In the genomic region with DNA sequence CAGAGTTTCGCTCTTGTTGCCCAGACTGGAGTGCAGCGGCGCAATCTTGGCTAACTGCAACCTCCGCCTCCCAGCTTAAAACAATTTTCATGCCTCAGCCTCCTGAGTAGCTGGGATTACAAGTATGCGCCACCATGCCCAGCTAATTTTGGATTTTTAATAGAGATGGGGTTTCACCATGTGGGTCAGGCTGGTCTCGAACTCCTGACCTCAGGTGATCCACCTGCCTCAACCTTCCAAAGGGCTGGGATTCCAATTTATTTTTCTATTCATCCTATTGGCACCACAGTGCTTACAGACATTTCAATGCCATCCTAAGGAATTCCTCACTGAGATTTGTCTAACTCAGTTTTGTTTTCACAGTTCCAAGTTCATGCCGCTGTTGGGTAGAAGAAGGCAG, we compare ENCODE assay signal across 6 cellular contexts.
DNase-seq lines count a peak whose midpoint lies in the region; ATAC-seq and TF ChIP-seq lines count a peak whose summit lies in the region.
"Not testable (repeated sequence)": the region's sequence is repeated elsewhere in the genome, so short reads cannot be mapped to it uniquely, and the experiment has no call there.

No MANE protein-coding gene starts in this region.

- H2BK5ac ChIP-seq in H9 (ENCODE audit: insufficient read length, low read length), result not testable (repeated sequence)
- H2BK5ac ChIP-seq in mesenchymal stem cell (ENCODE audit: low read depth, low read length, poor library complexity, severe bottlenecking), result peak overlapping the region; percentile 59

- H2AFZ ChIP-seq in H9 (ENCODE audit: low read length); mesenchymal stem cell (ENCODE audit: low read depth, low read length): not testable (repeated sequence)

- H4K5ac ChIP-seq in H9 (ENCODE audit: insufficient read length, low read depth, low read length), result not testable (repeated sequence)

- not testable (repeated sequence) for H3K4me1 Mint-ChIP-seq in H9; osteocyte (ENCODE audit: unreplicated experiment)
- H3K4me1 Mint-ChIP-seq in activated naive CD8-positive, alpha-beta T cell treated with anti-CD3 and anti-CD28 coated beads, Interleukin-2, amount 10 ng/mL, durations not matched to agents 7 days and 5 days, result peaks cover 65% of the 10 kb centered on the region
- H3K4me1 Mint-ChIP-seq in type B pancreatic cell (ENCODE audit: unreplicated experiment), result peaks cover 18% of the 10 kb centered on the region

- not testable (repeated sequence) for H3K56ac ChIP-seq in H9 (ENCODE audit: insufficient read length, low read depth, low read length)

- H3K36me3 Mint-ChIP-seq in H9 (ENCODE audit: insufficient read depth in 1 of 3, low read depth in 3 of 3); osteocyte (ENCODE audit: unreplicated experiment); type B pancreatic cell: not testable (repeated sequence)
- peaks cover 32% of the 10 kb centered on the region for H3K36me3 Mint-ChIP-seq in activated naive CD8-positive, alpha-beta T cell treated with anti-CD3 and anti-CD28 coated beads, Interleukin-2, amount 10 ng/mL, durations not matched to agents 7 days and 5 days

- TF ChIP-seq CTCF in H9 (conservative IDR thresholded peaks at IDR 0.05); osteocyte (IDR thresholded peaks at IDR 0.05); type B pancreatic cell (conservative IDR thresholded peaks at IDR 0.05): not testable (repeated sequence)

- H4K20me1 ChIP-seq in BLaER1 treated with 17β-estradiol and CSF1 and Interleukin-3, amounts not matched to agents 10 nM and 100 nM; H9 (ENCODE audit: control insufficient read depth, insufficient read depth, insufficient read length): not testable (repeated sequence)

- DNase-seq in H9, result peak; percentile 1
- not testable (repeated sequence) for DNase-seq in activated naive CD8-positive, alpha-beta T cell treated with anti-CD3 and anti-CD28 coated beads, Interleukin-2, amount 10 ng/mL, durations not matched to agents 7 days and 5 days; mesenchymal stem cell; type B pancreatic cell (ENCODE audit: extremely low spot score, unreplicated experiment)
- peak; percentile 13 for DNase-seq in osteocyte (ENCODE audit: extremely low spot score, unreplicated experiment)

- H3K4me3 Mint-ChIP-seq in H9; activated naive CD8-positive, alpha-beta T cell treated with anti-CD3 and anti-CD28 coated beads, Interleukin-2, amount 10 ng/mL, durations not matched to agents 7 days and 5 days; osteocyte (ENCODE audit: unreplicated experiment); type B pancreatic cell: not testable (repeated sequence)

- H3K27ac Mint-ChIP-seq in H9; osteocyte (ENCODE audit: unreplicated experiment): not testable (repeated sequence)
- peak overlapping the region; percentile 59 for H3K27ac Mint-ChIP-seq in activated naive CD8-positive, alpha-beta T cell treated with anti-CD3 and anti-CD28 coated beads, Interleukin-2, amount 10 ng/mL, durations not matched to agents 7 days and 5 days
- peak overlapping the region; percentile 8 for H3K27ac Mint-ChIP-seq in type B pancreatic cell

- not testable (repeated sequence) for ATAC-seq in activated naive CD8-positive, alpha-beta T cell treated with anti-CD3 and anti-CD28 coated beads, Interleukin-2, amount 10 ng/mL, durations not matched to agents 7 days and 5 days (ENCODE audit: low read depth)

- WGBS in H9 (ENCODE audit: extremely low coverage, insufficient read length, low lambda C conversion rate), result no CpG with 5 or more reads among the region's 7 CpGs
- over 99% methylated on average over 7 of the region's 7 CpGs for WGBS in mesenchymal stem cell

- not testable (repeated sequence) for H3K14ac ChIP-seq in H9 (ENCODE audit: insufficient read depth, low read length); mesenchymal stem cell (ENCODE audit: low read length in 2 of 2)

- not testable (repeated sequence) for H3K9ac ChIP-seq in BLaER1 treated with 17β-estradiol and CSF1 and Interleukin-3, amounts not matched to agents 10 nM and 100 nM; H9 (ENCODE audit: extremely low read depth, insufficient read length, low read length); mesenchymal stem cell (ENCODE audit: low read length)

- not testable (repeated sequence) for H3K4ac ChIP-seq in H9 (ENCODE audit: low read depth, low read length); mesenchymal stem cell (ENCODE audit: low read depth in 1 of 2, low read length in 2 of 2)

- not testable (repeated sequence) for H3K9me3 ChIP-seq in BLaER1 treated with 17β-estradiol and CSF1 and Interleukin-3, amounts not matched to agents 10 nM and 100 nM (replicated peaks in 1 of 11); H9 (ENCODE audit: control insufficient read depth, low read depth, low read length); mesenchymal stem cell (ENCODE audit: control insufficient read depth, low read length)

- H3K27me3 Mint-ChIP-seq in H9 (ENCODE audit: low read depth); activated naive CD8-positive, alpha-beta T cell treated with anti-CD3 and anti-CD28 coated beads, Interleukin-2, amount 10 ng/mL, durations not matched to agents 7 days and 5 days; osteocyte (ENCODE audit: unreplicated experiment); type B pancreatic cell: not testable (repeated sequence)

- POLR2A ChIA-PET in activated naive CD8-positive, alpha-beta T cell treated with anti-CD3 and anti-CD28 coated beads, Interleukin-2, amount 10 ng/mL, durations not matched to agents 7 days and 5 days (lab: Charles Lee), result interaction anchor here (1.3 kb wide), 1 partner anchor 36 kb away, joined by 3 read pairs; no protein-coding TSS in a partner anchor

- H3K36me3 ChIP-seq in BLaER1 treated with 17β-estradiol and CSF1 and Interleukin-3, amounts not matched to agents 10 nM and 100 nM; mesenchymal stem cell (ENCODE audit: control insufficient read depth in 1 of 2, insufficient read depth in 2 of 2, low read depth in 1 of 2, low read length in 2 of 2): not testable (repeated sequence)

- H2BK20ac ChIP-seq in H9 (ENCODE audit: low read depth, low read length, poor library complexity, severe bottlenecking), result not testable (repeated sequence)

- H3K23me2 ChIP-seq in H9 (ENCODE audit: insufficient read length, low read depth, low read length, poor library complexity, severe bottlenecking), result not testable (repeated sequence)

- H4K91ac ChIP-seq in H9 (ENCODE audit: insufficient read length, low read depth, low read length); mesenchymal stem cell (ENCODE audit: low read length): not testable (repeated sequence)

- H3K79me1 ChIP-seq in H9 (ENCODE audit: insufficient read depth, low read depth, low read length, poor library complexity, severe bottlenecking); mesenchymal stem cell (replicated peaks; ENCODE audit: low read length, poor library complexity, severe bottlenecking): not testable (repeated sequence)

- H3K4me3 ChIP-seq in BLaER1 treated with 17β-estradiol and CSF1 and Interleukin-3, amounts not matched to agents 10 nM and 100 nM; mesenchymal stem cell (ENCODE audit: insufficient read depth in 1 of 2, low read depth in 1 of 2, low read length in 2 of 2): not testable (repeated sequence)

- H2BK120ac ChIP-seq in H9 (ENCODE audit: low read depth, low read length, poor library complexity, severe bottlenecking); mesenchymal stem cell (ENCODE audit: low read depth, low read length): not testable (repeated sequence)

- peaks cover 6 to 33% (median 27%) of the 10 kb centered on the region in 10 experiments; a peak in 18 of 20 replicates for H3K4me1 ChIP-seq in BLaER1 treated with 17β-estradiol and CSF1 and Interleukin-3, amounts not matched to agents 10 nM and 100 nM
- not testable (repeated sequence) for H3K4me1 ChIP-seq in H9 (ENCODE audit: insufficient read depth, low read length); mesenchymal stem cell (ENCODE audit: control insufficient read depth, insufficient read depth, low read depth, low read length)

- H3K79me2 ChIP-seq in H9 (ENCODE audit: insufficient read depth, low read length), result not testable (repeated sequence)

- not testable (repeated sequence) for H3K23ac ChIP-seq in H9 (ENCODE audit: insufficient read length, low read depth, low read length); mesenchymal stem cell (ENCODE audit: low read length in 2 of 2)

- H3K18ac ChIP-seq in H9 (ENCODE audit: insufficient read length, low read depth, low read length); mesenchymal stem cell (ENCODE audit: low read depth in 1 of 2, low read length in 2 of 2): not testable (repeated sequence)

- not testable (repeated sequence) for H2BK12ac ChIP-seq in H9 (ENCODE audit: insufficient read length, low read depth, low read length); mesenchymal stem cell (ENCODE audit: low read length in 2 of 2)

- H3T11ph ChIP-seq in H9 (ENCODE audit: low read length), result not testable (repeated sequence)

- not testable (repeated sequence) for H3K27me3 ChIP-seq in BLaER1 treated with 17β-estradiol and CSF1 and Interleukin-3, amounts not matched to agents 10 nM and 100 nM; H9 (ENCODE audit: insufficient read depth, low read length); mesenchymal stem cell (ENCODE audit: control insufficient read depth in 1 of 2, insufficient read depth in 1 of 2, low read length in 2 of 2)

- not testable (repeated sequence) for H2AK5ac ChIP-seq in H9 (ENCODE audit: insufficient read length, low read length); mesenchymal stem cell (ENCODE audit: low read length, severe bottlenecking)

- not testable (repeated sequence) for H3K9me3 Mint-ChIP-seq in H9; activated naive CD8-positive, alpha-beta T cell treated with anti-CD3 and anti-CD28 coated beads, Interleukin-2, amount 10 ng/mL, durations not matched to agents 7 days and 5 days; osteocyte (ENCODE audit: unreplicated experiment); type B pancreatic cell

- not testable (repeated sequence) for H3K27ac ChIP-seq in BLaER1 treated with 17β-estradiol and CSF1 and Interleukin-3, amounts not matched to agents 10 nM and 100 nM; H9 (ENCODE audit: insufficient read length, low read depth, low read length); mesenchymal stem cell (ENCODE audit: low read length, poor library complexity, severe bottlenecking)

- H4K8ac ChIP-seq in H9 (replicated peaks; ENCODE audit: insufficient read length, low read depth, low read length); mesenchymal stem cell (ENCODE audit: low read length): not testable (repeated sequence)

- peak overlapping the region in 8 of 11 experiments; percentile 33 to 67 (median 62); a peak in 15 of 22 replicates for H3K4me2 ChIP-seq in BLaER1 treated with 17β-estradiol and CSF1 and Interleukin-3, amounts not matched to agents 10 nM and 100 nM
- H3K4me2 ChIP-seq in H9 (ENCODE audit: insufficient read depth, insufficient read length, low read length); mesenchymal stem cell (ENCODE audit: low read length, poor library complexity, severe bottlenecking): not testable (repeated sequence)

- H2BK15ac ChIP-seq in H9 (ENCODE audit: low read depth, low read length); mesenchymal stem cell (ENCODE audit: low read depth, poor library complexity, severe bottlenecking): not testable (repeated sequence)
